ENCODE assay signal across 20 cellular contexts in genomic region chr15:94314639-94315038, GRCh38.
DNase-seq lines count a peak whose midpoint lies in the region; ATAC-seq and TF ChIP-seq lines count a peak whose summit lies in the region.
"Had no signal": no experiment of that assay in that cellular context is flagged by ENCODE, and none has a peak within 500 bp of the region (broad histone marks: within the 10 kb centered on the region; RNA-seq: fewer than 3 reads in every experiment).

No MANE protein-coding gene starts in this region.

- no peak overlapping the region for H3K27ac ChIP-seq in heart left ventricle
- H3K27ac ChIP-seq: A549, BLaER1, RWPE1 had no signal

- peaks cover 0 to 5% (median 0%) of the 10 kb centered on the region in 12 donors for H3K9me3 ChIP-seq in heart left ventricle
- H3K9me3 ChIP-seq: A549 had no signal

- H3K4me1 ChIP-seq in heart left ventricle = no peaks in the 10 kb centered on the region
- H3K4me1 ChIP-seq: A549, BLaER1 had no signal

- TF ChIP-seq CTCF in activated B cell treated with CpG ODN at 0.5 μM for 24 hours (IDR thresholded peaks at IDR 0.05) (no peak), heart left ventricle (IDR thresholded peaks at IDR 0.05) (no peak)

- H3K4me3 Mint-ChIP-seq in activated CD8-positive, alpha-beta memory T cell treated with anti-CD3 and anti-CD28 coated beads, Interleukin-2, amount 10 ng/mL, durations not matched to agents 7 days and 5 days = no peak overlapping the region
- no peak overlapping the region for H3K4me3 Mint-ChIP-seq in activated B cell treated with CpG ODN at 0.5 μM for 24 hours
- H3K4me3 Mint-ChIP-seq in central memory CD8-positive, alpha-beta T cell = no peak overlapping the region
- H3K4me3 Mint-ChIP-seq in natural killer cell treated with Interleukin-12 subunit alpha and Interleukin-12 subunit beta and Interleukin-15 and Interleukin-18, amount 100 ng/mL, for 72 hours = peak overlapping the region; percentile 1
- H3K4me3 Mint-ChIP-seq: HFFc6 had no signal

- H3K9me3 Mint-ChIP-seq in activated CD8-positive, alpha-beta memory T cell treated with anti-CD3 and anti-CD28 coated beads, Interleukin-2, amount 10 ng/mL, durations not matched to agents 7 days and 5 days (ENCODE audit: low read depth) = no peaks in the 10 kb centered on the region
- no peaks in the 10 kb centered on the region for H3K9me3 Mint-ChIP-seq in activated B cell treated with CpG ODN at 0.5 μM for 24 hours
- H3K9me3 Mint-ChIP-seq in central memory CD8-positive, alpha-beta T cell = no peaks in the 10 kb centered on the region
- peaks cover 3% of the 10 kb centered on the region for H3K9me3 Mint-ChIP-seq in natural killer cell treated with Interleukin-12 subunit alpha and Interleukin-12 subunit beta and Interleukin-15 and Interleukin-18, amount 100 ng/mL, for 72 hours
- H3K9me3 Mint-ChIP-seq: HFFc6 had no signal

- H3K27me3 ChIP-seq in heart left ventricle = peaks cover 0 to 2% (median 0%) of the 10 kb centered on the region in 9 donors
- H3K27me3 ChIP-seq: BLaER1 had no signal

- peak overlapping the region; percentile 49 for H3K27ac Mint-ChIP-seq in activated CD8-positive, alpha-beta memory T cell treated with anti-CD3 and anti-CD28 coated beads, Interleukin-2, amount 10 ng/mL, durations not matched to agents 7 days and 5 days
- H3K27ac Mint-ChIP-seq in activated B cell treated with CpG ODN at 0.5 μM for 24 hours = peak overlapping the region; percentile 1
- peak overlapping the region; percentile 24 for H3K27ac Mint-ChIP-seq in central memory CD8-positive, alpha-beta T cell (ENCODE audit: low read depth)
- H3K27ac Mint-ChIP-seq in natural killer cell treated with Interleukin-12 subunit alpha and Interleukin-12 subunit beta and Interleukin-15 and Interleukin-18, amount 100 ng/mL, for 72 hours = peak overlapping the region; percentile 74 to 82
- H3K27ac Mint-ChIP-seq: HFFc6 had no signal

- CTCF ChIA-PET in activated CD8-positive, alpha-beta memory T cell treated with anti-CD3 and anti-CD28 coated beads, Interleukin-2, amount 10 ng/mL, durations not matched to agents 7 days and 5 days (lab: Charles Lee) = interaction anchor here (2.0 to 9.6 kb wide), 2 partner anchors 9 kb away, joined by 7 to 78 read pairs; no protein-coding TSS in a partner anchor
- CTCF ChIA-PET in activated B cell treated with CpG ODN at 0.5 μM for 24 hours (lab: Charles Lee) = interaction anchor here (1.9 to 2.4 kb wide), 2 partner anchors 9 to 150 kb away, joined by 8 to 21 read pairs; no protein-coding TSS in a partner anchor

- H3K4me1 Mint-ChIP-seq in activated CD8-positive, alpha-beta memory T cell treated with anti-CD3 and anti-CD28 coated beads, Interleukin-2, amount 10 ng/mL, durations not matched to agents 7 days and 5 days = peaks cover 40% of the 10 kb centered on the region
- no peaks in the 10 kb centered on the region for H3K4me1 Mint-ChIP-seq in activated B cell treated with CpG ODN at 0.5 μM for 24 hours
- peaks cover 25% of the 10 kb centered on the region for H3K4me1 Mint-ChIP-seq in central memory CD8-positive, alpha-beta T cell
- H3K4me1 Mint-ChIP-seq in natural killer cell treated with Interleukin-12 subunit alpha and Interleukin-12 subunit beta and Interleukin-15 and Interleukin-18, amount 100 ng/mL, for 72 hours (ENCODE audit: low read depth in 2 of 2) = peaks cover 51 to 68% of the 10 kb centered on the region in 2 donors

- intact Hi-C loops in activated B cell treated with CpG ODN at 0.5 μM for 24 hours (cut with micrococcal nuclease) = no loop called here
- intact Hi-C loops in heart left ventricle (cut with DNase I) = loop anchor here in 2 of 10 donors (5.0 to 10.0 kb wide), 2 partner anchors 80 to 132 kb away; partner anchors contain the start of gene MCTP2 (in 1 of the 2)

- 76 to 86% (median 80%) methylated on average over 3 of the region's 3 CpGs for WGBS in heart left ventricle, 4 donors

- no peaks in the 10 kb centered on the region for H3K36me3 ChIP-seq in heart left ventricle

- POLR2A ChIA-PET in activated B cell treated with CpG ODN at 0.5 μM for 24 hours (lab: Charles Lee) = no interaction called here

- no peaks in the 10 kb centered on the region for H3K27me3 Mint-ChIP-seq in activated CD8-positive, alpha-beta memory T cell treated with anti-CD3 and anti-CD28 coated beads, Interleukin-2, amount 10 ng/mL, durations not matched to agents 7 days and 5 days
- no peaks in the 10 kb centered on the region for H3K27me3 Mint-ChIP-seq in activated B cell treated with CpG ODN at 0.5 μM for 24 hours
- no peaks in the 10 kb centered on the region for H3K27me3 Mint-ChIP-seq in central memory CD8-positive, alpha-beta T cell
- H3K27me3 Mint-ChIP-seq in natural killer cell treated with Interleukin-12 subunit alpha and Interleukin-12 subunit beta and Interleukin-15 and Interleukin-18, amount 100 ng/mL, for 72 hours = no peaks in the 10 kb centered on the region

- peaks cover 70% of the 10 kb centered on the region for H3K36me3 Mint-ChIP-seq in activated CD8-positive, alpha-beta memory T cell treated with anti-CD3 and anti-CD28 coated beads, Interleukin-2, amount 10 ng/mL, durations not matched to agents 7 days and 5 days
- H3K36me3 Mint-ChIP-seq in activated B cell treated with CpG ODN at 0.5 μM for 24 hours (ENCODE audit: low read depth) = peaks cover 57% of the 10 kb centered on the region
- peaks cover 22% of the 10 kb centered on the region for H3K36me3 Mint-ChIP-seq in central memory CD8-positive, alpha-beta T cell (ENCODE audit: insufficient read depth)
- peaks cover 48% of the 10 kb centered on the region for H3K36me3 Mint-ChIP-seq in natural killer cell treated with Interleukin-12 subunit alpha and Interleukin-12 subunit beta and Interleukin-15 and Interleukin-18, amount 100 ng/mL, for 72 hours

- ATAC-seq in activated CD8-positive, alpha-beta memory T cell treated with anti-CD3 and anti-CD28 coated beads, Interleukin-2, amount 10 ng/mL, durations not matched to agents 7 days and 5 days = no peak
- no peak for ATAC-seq in activated B cell treated with CpG ODN at 0.5 μM for 24 hours (ENCODE audit: low read depth)
- ATAC-seq in central memory CD8-positive, alpha-beta T cell (replicated peaks; ENCODE audit: extremely low read depth, poor library complexity, severe bottlenecking) = no peak
- peak in 1 of 2 donors; percentile 58 for ATAC-seq in natural killer cell treated with Interleukin-12 subunit alpha and Interleukin-12 subunit beta and Interleukin-15 and Interleukin-18, amount 100 ng/mL, for 72 hours
- no peak for ATAC-seq in heart left ventricle
- ATAC-seq: A549, PC-3 had no signal

- no peak for TF ChIP-seq POLR2A in heart left ventricle (IDR thresholded peaks at IDR 0.05)

- H3K4me3 ChIP-seq in heart left ventricle = no peak overlapping the region
- H3K4me3 ChIP-seq: A549, BLaER1 had no signal

- DNase-seq in activated CD8-positive, alpha-beta memory T cell treated with anti-CD3 and anti-CD28 coated beads, Interleukin-2, amount 10 ng/mL, durations not matched to agents 7 days and 5 days = no peak
- no peak for DNase-seq in activated CD8-positive, alpha-beta memory T cell treated with anti-CD3 and anti-CD28 coated beads for 24 hours
- DNase-seq in activated B cell treated with CpG ODN at 0.5 μM for 24 hours (no peak), heart left ventricle (no peak), NCI-H510A (lab: John Stamatoyannopoulos, UW) (no peak), NOMO-1 treated with DMSO at 0.1 percent for 48 hours (lab: John Stamatoyannopoulos, UW; ENCODE audit: unreplicated experiment) (no peak)
- no peak for DNase-seq in central memory CD8-positive, alpha-beta T cell (ENCODE audit: low spot score in 2 of 2)
- no peak for DNase-seq in natural killer cell treated with Interleukin-12 subunit alpha and Interleukin-12 subunit beta and Interleukin-15 and Interleukin-18, amount 100 ng/mL, for 72 hours (ENCODE audit: low spot score)
- DNase-seq: DMS79 treated with DMSO at 0.1 percent for 48 hours, HFFc6, KG1, NCI-H1417 treated with DMSO at 0.1 percent for 48 hours, NCI-H187 treated with DMSO at 0.1 percent for 48 hours, NCI-H226, NCI-H524 treated with DMSO at 0.1 percent for 48 hours, PC-3, SIG-M5 had no signal

Comparison
In these comparisons a context has a peak if more than half of its experiments do, and no peak if none do; other contexts are left out.
1. H3K27ac Mint-ChIP-seq: peak in every context shown above with its lines; median percentile 78 in natural killer cell treated with Interleukin-12 subunit alpha and Interleukin-12 subunit beta and Interleukin-15 and Interleukin-18, amount 100 ng/mL, for 72 hours; 49 in activated CD8-positive, alpha-beta memory T cell treated with anti-CD3 and anti-CD28 coated beads, Interleukin-2, amount 10 ng/mL, durations not matched to agents 7 days and 5 days; 24 in central memory CD8-positive, alpha-beta T cell; 1 in activated B cell treated with CpG ODN at 0.5 μM for 24 hours.